1 cellular context compared by ENCODE assay signal in genomic region chr3:42023380-42023779, GRCh38.
TF ChIP-seq lines count a peak whose summit lies in the region.

No MANE protein-coding gene starts in this region.

TF ChIP-seq in IMR-90, 13 proteins besides CTCF, POLR2A, EP300 and RAD21 (continued from another document):
- no peak for TF ChIP-seq ELK1 (IDR thresholded peaks at IDR 0.05; ENCODE audit: borderline replicate concordance, low read depth, low read length)
